In genomic region chr20:46934746-46935283, GRCh38 we compare ENCODE assay signal across 22 cellular contexts. TPM values are rescaled to one million over a fixed set of nuclear protein-coding genes. Genes with fewer than 3 reads are reported as not detected.
"Had no signal": no experiment of that assay in that cellular context is flagged by ENCODE, and none has a peak within 500 bp of the region (broad histone marks: within the 10 kb centered on the region; RNA-seq: fewer than 3 reads in every experiment).

No MANE protein-coding gene starts in this region.

- DNase-seq: effector CD4-positive, alpha-beta T cell; endodermal cell; erythroblast; foreskin melanocyte; heart left ventricle; hypothalamus; kidney glomerular epithelial cell; mammary epithelial cell; natural killer cell; nucleus accumbens; pancreas; right cardiac atrium; stimulated activated CD4-positive, alpha-beta T cell treated with anti-CD3 and anti-CD28 coated beads, Interleukin-2, amount 100 ng/mL, for 48 hours; stimulated activated naive CD4-positive, alpha-beta T cell treated with Interleukin-2 at 50 U/mL for 16 hours; uterus had no signal

- H3K9me3 ChIP-seq: heart left ventricle, pancreas, uterus had no signal

- H3K27ac ChIP-seq: coronary artery, heart left ventricle, neural progenitor cell, pancreas, uterus had no signal

- H3K4me3 ChIP-seq: coronary artery, heart left ventricle, neural progenitor cell, pancreas, smooth muscle cell, uterus had no signal

- H3K27me3 ChIP-seq: neural progenitor cell, pancreas had no signal

- ATAC-seq: heart left ventricle, left lobe of liver, natural killer cell, pancreas, right cardiac atrium had no signal

- H3K4me1 ChIP-seq: neural progenitor cell, pancreas, uterus had no signal

- H3K4me2 ChIP-seq: neural progenitor cell, smooth muscle cell had no signal

- H3K36me3 ChIP-seq: heart left ventricle, neural progenitor cell, pancreas, uterus had no signal

- H2AFZ ChIP-seq: neural progenitor cell had no signal

RNA-seq across cellular contexts. Expression of gene EYA2, which starts 40.2 kb away (rescaled TPM):
- total RNA-seq: dermis microvascular lymphatic vessel endothelial cell, endothelial cell of umbilical vein, myocyte had no signal
